ENCODE assay signal across 2 cellular contexts in the genomic region with DNA sequence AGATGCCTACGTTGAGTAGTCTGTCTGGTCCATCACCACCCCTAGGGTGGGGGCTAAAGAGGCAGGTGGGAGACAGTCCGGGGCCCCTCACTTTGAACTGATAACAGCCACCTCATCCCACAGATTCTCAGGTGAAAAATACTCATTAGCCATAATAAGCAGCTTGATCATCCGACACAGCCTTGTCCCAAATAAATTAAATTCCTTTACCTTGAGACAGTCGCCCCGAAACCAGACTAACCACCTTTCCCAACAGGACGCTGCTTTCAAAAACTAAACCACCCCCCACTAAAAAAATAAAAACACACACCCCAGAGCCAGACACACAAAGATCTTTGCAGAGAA.
TF ChIP-seq lines count a peak whose summit lies in the region.

No MANE protein-coding gene starts in this region.

TF ChIP-seq in SK-N-SH, 30 proteins besides CTCF, POLR2A, EP300 and RAD21 (continued from another document):
- TF ChIP-seq, protein P1, sequence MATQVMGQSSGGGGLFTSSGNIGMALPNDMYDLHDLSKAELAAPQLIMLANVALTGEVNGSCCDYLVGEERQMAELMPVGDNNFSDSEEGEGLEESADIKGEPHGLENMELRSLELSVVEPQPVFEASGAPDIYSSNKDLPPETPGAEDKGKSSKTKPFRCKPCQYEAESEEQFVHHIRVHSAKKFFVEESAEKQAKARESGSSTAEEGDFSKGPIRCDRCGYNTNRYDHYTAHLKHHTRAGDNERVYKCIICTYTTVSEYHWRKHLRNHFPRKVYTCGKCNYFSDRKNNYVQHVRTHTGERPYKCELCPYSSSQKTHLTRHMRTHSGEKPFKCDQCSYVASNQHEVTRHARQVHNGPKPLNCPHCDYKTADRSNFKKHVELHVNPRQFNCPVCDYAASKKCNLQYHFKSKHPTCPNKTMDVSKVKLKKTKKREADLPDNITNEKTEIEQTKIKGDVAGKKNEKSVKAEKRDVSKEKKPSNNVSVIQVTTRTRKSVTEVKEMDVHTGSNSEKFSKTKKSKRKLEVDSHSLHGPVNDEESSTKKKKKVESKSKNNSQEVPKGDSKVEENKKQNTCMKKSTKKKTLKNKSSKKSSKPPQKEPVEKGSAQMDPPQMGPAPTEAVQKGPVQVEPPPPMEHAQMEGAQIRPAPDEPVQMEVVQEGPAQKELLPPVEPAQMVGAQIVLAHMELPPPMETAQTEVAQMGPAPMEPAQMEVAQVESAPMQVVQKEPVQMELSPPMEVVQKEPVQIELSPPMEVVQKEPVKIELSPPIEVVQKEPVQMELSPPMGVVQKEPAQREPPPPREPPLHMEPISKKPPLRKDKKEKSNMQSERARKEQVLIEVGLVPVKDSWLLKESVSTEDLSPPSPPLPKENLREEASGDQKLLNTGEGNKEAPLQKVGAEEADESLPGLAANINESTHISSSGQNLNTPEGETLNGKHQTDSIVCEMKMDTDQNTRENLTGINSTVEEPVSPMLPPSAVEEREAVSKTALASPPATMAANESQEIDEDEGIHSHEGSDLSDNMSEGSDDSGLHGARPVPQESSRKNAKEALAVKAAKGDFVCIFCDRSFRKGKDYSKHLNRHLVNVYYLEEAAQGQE (IDR thresholded peaks at IDR 0.05; ENCODE audit: low read depth, low read length): no peak
- TF ChIP-seq GABPA (IDR thresholded peaks at IDR 0.05; ENCODE audit: low read depth) (no peak), MAX (IDR thresholded peaks at IDR 0.05; ENCODE audit: low read depth) (no peak), PBX3 (IDR thresholded peaks at IDR 0.05) (no peak), YY1 (IDR thresholded peaks at IDR 0.05; ENCODE audit: low read depth) (no peak), SIN3A (IDR thresholded peaks at IDR 0.05; ENCODE audit: borderline replicate concordance, low read depth, low read length) (no peak), MXI1 (IDR thresholded peaks at IDR 0.05; ENCODE audit: low read depth, low read length) (no peak), EZH2phosphoT487 (IDR thresholded peaks at IDR 0.05; ENCODE audit: borderline replicate concordance, low read depth) (no peak), MEF2A (IDR thresholded peaks at IDR 0.05; ENCODE audit: borderline replicate concordance, low read depth) (no peak), FOSL2 (IDR thresholded peaks at IDR 0.05; ENCODE audit: borderline replicate concordance, low read depth) (no peak), RFX5 (IDR thresholded peaks at IDR 0.05; ENCODE audit: low read length) (no peak), FOXM1 (IDR thresholded peaks at IDR 0.05; ENCODE audit: low read depth) (no peak)
- TF ChIP-seq, protein P2, sequence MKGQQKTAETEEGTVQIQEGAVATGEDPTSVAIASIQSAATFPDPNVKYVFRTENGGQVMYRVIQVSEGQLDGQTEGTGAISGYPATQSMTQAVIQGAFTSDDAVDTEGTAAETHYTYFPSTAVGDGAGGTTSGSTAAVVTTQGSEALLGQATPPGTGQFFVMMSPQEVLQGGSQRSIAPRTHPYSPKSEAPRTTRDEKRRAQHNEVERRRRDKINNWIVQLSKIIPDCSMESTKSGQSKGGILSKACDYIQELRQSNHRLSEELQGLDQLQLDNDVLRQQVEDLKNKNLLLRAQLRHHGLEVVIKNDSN (IDR thresholded peaks at IDR 0.05; ENCODE audit: borderline replicate concordance, low read depth): no peak
- TF ChIP-seq, protein P3, sequence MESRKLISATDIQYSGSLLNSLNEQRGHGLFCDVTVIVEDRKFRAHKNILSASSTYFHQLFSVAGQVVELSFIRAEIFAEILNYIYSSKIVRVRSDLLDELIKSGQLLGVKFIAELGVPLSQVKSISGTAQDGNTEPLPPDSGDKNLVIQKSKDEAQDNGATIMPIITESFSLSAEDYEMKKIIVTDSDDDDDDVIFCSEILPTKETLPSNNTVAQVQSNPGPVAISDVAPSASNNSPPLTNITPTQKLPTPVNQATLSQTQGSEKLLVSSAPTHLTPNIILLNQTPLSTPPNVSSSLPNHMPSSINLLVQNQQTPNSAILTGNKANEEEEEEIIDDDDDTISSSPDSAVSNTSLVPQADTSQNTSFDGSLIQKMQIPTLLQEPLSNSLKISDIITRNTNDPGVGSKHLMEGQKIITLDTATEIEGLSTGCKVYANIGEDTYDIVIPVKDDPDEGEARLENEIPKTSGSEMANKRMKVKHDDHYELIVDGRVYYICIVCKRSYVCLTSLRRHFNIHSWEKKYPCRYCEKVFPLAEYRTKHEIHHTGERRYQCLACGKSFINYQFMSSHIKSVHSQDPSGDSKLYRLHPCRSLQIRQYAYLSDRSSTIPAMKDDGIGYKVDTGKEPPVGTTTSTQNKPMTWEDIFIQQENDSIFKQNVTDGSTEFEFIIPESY (IDR thresholded peaks at IDR 0.05; ENCODE audit: borderline replicate concordance, low read depth): no peak

TF ChIP-seq in SK-N-SH treated with all-trans-retinoic acid at 6 μM for 48 hours, 23 proteins besides CTCF, POLR2A, EP300 and RAD21 (continued from another document):
- TF ChIP-seq PPARA (CRISPR knock-in tag; IDR thresholded peaks at IDR 0.05; ENCODE audit: borderline replicate concordance): no peak
- TF ChIP-seq ESRRG (CRISPR knock-in tag; IDR thresholded peaks at IDR 0.05): no peak
- no peak for TF ChIP-seq ZNF70 (CRISPR knock-in tag; IDR thresholded peaks at IDR 0.05)
- no peak for TF ChIP-seq ISL1 (CRISPR knock-in tag; IDR thresholded peaks at IDR 0.05)
